ENCODE assay signal across 1 cellular context in genomic region chr12:71732357-71732712, GRCh38.
TF ChIP-seq lines count a peak whose summit lies in the region.

No MANE protein-coding gene starts in this region.

TF ChIP-seq in IMR-90, 13 proteins besides CTCF, POLR2A, EP300 and RAD21 (continued from another document):
- TF ChIP-seq, protein P1, sequence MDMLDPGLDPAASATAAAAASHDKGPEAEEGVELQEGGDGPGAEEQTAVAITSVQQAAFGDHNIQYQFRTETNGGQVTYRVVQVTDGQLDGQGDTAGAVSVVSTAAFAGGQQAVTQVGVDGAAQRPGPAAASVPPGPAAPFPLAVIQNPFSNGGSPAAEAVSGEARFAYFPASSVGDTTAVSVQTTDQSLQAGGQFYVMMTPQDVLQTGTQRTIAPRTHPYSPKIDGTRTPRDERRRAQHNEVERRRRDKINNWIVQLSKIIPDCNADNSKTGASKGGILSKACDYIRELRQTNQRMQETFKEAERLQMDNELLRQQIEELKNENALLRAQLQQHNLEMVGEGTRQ (IDR thresholded peaks at IDR 0.05; ENCODE audit: low read depth, low read length): no peak
- TF ChIP-seq BHLHE40 (IDR thresholded peaks at IDR 0.05; ENCODE audit: low read depth, low read length) (no peak), NFE2L2 (IDR thresholded peaks at IDR 0.05; ENCODE audit: low read depth, low read length) (no peak), MAZ (IDR thresholded peaks at IDR 0.05; ENCODE audit: borderline replicate concordance, low read depth, low read length) (no peak), FOS (IDR thresholded peaks at IDR 0.05; ENCODE audit: low read depth, low read length) (no peak), SMC3 (IDR thresholded peaks at IDR 0.05; ENCODE audit: low read depth, low read length) (no peak), RFX5 (IDR thresholded peaks at IDR 0.05; ENCODE audit: low read depth, low read length) (no peak), CEBPB (IDR thresholded peaks at IDR 0.05; ENCODE audit: low read depth, low read length) (no peak), MAFK (IDR thresholded peaks at IDR 0.05; ENCODE audit: low read depth, low read length) (no peak), CHD1 (IDR thresholded peaks at IDR 0.05; ENCODE audit: low read depth, low read length) (no peak)
- TF ChIP-seq, protein P2, sequence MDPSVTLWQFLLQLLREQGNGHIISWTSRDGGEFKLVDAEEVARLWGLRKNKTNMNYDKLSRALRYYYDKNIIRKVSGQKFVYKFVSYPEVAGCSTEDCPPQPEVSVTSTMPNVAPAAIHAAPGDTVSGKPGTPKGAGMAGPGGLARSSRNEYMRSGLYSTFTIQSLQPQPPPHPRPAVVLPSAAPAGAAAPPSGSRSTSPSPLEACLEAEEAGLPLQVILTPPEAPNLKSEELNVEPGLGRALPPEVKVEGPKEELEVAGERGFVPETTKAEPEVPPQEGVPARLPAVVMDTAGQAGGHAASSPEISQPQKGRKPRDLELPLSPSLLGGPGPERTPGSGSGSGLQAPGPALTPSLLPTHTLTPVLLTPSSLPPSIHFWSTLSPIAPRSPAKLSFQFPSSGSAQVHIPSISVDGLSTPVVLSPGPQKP (IDR thresholded peaks at IDR 0.05; ENCODE audit: borderline replicate concordance, low read depth, low read length): no peak
